In the genomic region with DNA sequence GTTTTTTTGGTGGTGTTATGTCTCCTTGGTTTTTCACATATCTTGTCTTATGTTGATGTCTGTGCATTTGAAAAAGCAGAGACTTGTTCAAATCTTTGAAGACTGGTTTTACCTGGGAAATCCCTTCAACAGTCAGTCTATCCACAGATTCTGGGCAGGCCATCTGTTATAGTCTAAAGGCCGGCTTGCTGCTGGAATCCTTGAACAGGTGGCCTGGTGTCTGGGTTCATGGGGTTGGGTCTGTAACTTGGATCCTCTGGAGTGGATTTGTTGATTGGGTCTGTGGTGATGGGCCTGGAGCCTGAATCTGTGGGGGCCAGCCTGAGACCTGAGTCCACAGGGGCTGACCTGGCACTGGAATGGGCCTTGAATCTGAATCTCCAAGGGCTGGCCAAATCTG, we compare ENCODE assay signal across 21 cellular contexts. TPM values are rescaled to one million over a fixed set of nuclear protein-coding genes. Genes with fewer than 3 reads are reported as not detected.
DNase-seq lines count a peak whose midpoint lies in the region; TF ChIP-seq lines count a peak whose summit lies in the region.
"Had no signal": no experiment of that assay in that cellular context is flagged by ENCODE, and none has a peak within 500 bp of the region (broad histone marks: within the 10 kb centered on the region; RNA-seq: fewer than 3 reads in every experiment).

No MANE protein-coding gene starts in this region.

- DNase-seq in NCI-H524 (lab: John Stamatoyannopoulos, UW) (peak; percentile 58 to 81), NCI-H524 treated with DMSO at 0.1 percent for 48 hours (lab: John Stamatoyannopoulos, UW) (peak; percentile 56), NCI-H82 treated with DMSO at 0.1 percent for 48 hours (lab: John Stamatoyannopoulos, UW; ENCODE audit: unreplicated experiment) (peak; percentile 82), esophagus muscularis mucosa (ENCODE audit: extremely low spot score) (peak; percentile 72), NCI-H526 (lab: John Stamatoyannopoulos, UW) (no peak), NCI-H1105 treated with DMSO at 0.1 percent for 48 hours (lab: John Stamatoyannopoulos, UW) (no peak)
- DNase-seq in stimulated activated CD4-positive, alpha-beta T cell treated with anti-CD3 and anti-CD28 coated beads, Interleukin-4, amount 100 ng/mL, for 24 hours: no peak
- DNase-seq: 8988T; ACHN; BE2C; C1 segment of cervical spinal cord; CD4-positive, alpha-beta memory T cell; CD4-positive, CD25-positive, alpha-beta regulatory T cell; CD8-positive, alpha-beta memory T cell; COR-L47; DMS 273 treated with DMSO at 0.1 percent for 48 hours; DMS153; DMS79 treated with DMSO at 0.1 percent for 48 hours; GF-D8 had no signal

- intact Hi-C loops in esophagus muscularis mucosa (cut with DNase I): no loop called here

- TF ChIP-seq CTCF in esophagus muscularis mucosa (IDR thresholded peaks at IDR 0.05): no peak

- H3K36me3 ChIP-seq in esophagus muscularis mucosa: no peaks in the 10 kb centered on the region
- H3K36me3 ChIP-seq: BE2C, BLaER1 had no signal

- no peak for TF ChIP-seq POLR2A in esophagus muscularis mucosa (IDR thresholded peaks at IDR 0.05; ENCODE audit: low read depth)

- H3K27ac ChIP-seq in esophagus muscularis mucosa (replicated peaks in 1 of 4): no peak overlapping the region
- H3K27ac ChIP-seq: BLaER1 had no signal

- WGBS in esophagus muscularis mucosa: 67% methylated on average over 1 of the region's 1 CpG

- H3K4me1 ChIP-seq in esophagus muscularis mucosa: no peaks in the 10 kb centered on the region
- H3K4me1 ChIP-seq: BE2C, BLaER1 had no signal

- H3K27me3 ChIP-seq in esophagus muscularis mucosa: peaks cover 0 to 26% (median 0%) of the 10 kb centered on the region in 4 donors
- H3K27me3 ChIP-seq: BLaER1 had no signal

- no peak overlapping the region for H3K4me3 ChIP-seq in esophagus muscularis mucosa
- H3K4me3 ChIP-seq: BLaER1 had no signal

- no peak for TF ChIP-seq EP300 in esophagus muscularis mucosa (IDR thresholded peaks at IDR 0.05)

- no peaks in the 10 kb centered on the region for H3K9me3 ChIP-seq in esophagus muscularis mucosa
- H3K9me3 ChIP-seq: BE2C, BLaER1 had no signal

RNA-seq across cellular contexts. Expression of gene LORICRIN, which starts 12.2 kb away (rescaled TPM):
- not detected for total RNA-seq in esophagus muscularis mucosa
- total RNA-seq: A673; CD4-positive, alpha-beta memory T cell; CD4-positive, CD25-positive, alpha-beta regulatory T cell; CD8-positive, alpha-beta memory T cell had no signal

RNA-seq across cellular contexts. Expression of gene PGLYRP3, which starts 41.0 kb away (rescaled TPM):
- not detected for total RNA-seq in esophagus muscularis mucosa
- total RNA-seq: A673; CD4-positive, alpha-beta memory T cell; CD4-positive, CD25-positive, alpha-beta regulatory T cell; CD8-positive, alpha-beta memory T cell had no signal

RNA-seq across cellular contexts. Expression of gene PRR9, which starts 54.3 kb away (rescaled TPM):
- 1 to 10 TPM in 1 of 4 donors, not detected in 3; 1.2 TPM for total RNA-seq in esophagus muscularis mucosa
- total RNA-seq: A673; CD4-positive, alpha-beta memory T cell; CD4-positive, CD25-positive, alpha-beta regulatory T cell; CD8-positive, alpha-beta memory T cell had no signal

Comparison
In these comparisons a context has a peak if more than half of its experiments do, and no peak if none do; other contexts are left out.
1. DNase-seq: peak in NCI-H524 (2 of 2), NCI-H524 treated with DMSO at 0.1 percent for 48 hours (single experiment), NCI-H82 treated with DMSO at 0.1 percent for 48 hours (single experiment) and esophagus muscularis mucosa (single experiment); none in NCI-H526 (0 of 2), NCI-H1105 treated with DMSO at 0.1 percent for 48 hours (single experiment) and stimulated activated CD4-positive, alpha-beta T cell treated with anti-CD3 and anti-CD28 coated beads, Interleukin-4, amount 100 ng/mL, for 24 hours (single experiment).